ENCODE assay signal across 21 cellular contexts in the genomic region with DNA sequence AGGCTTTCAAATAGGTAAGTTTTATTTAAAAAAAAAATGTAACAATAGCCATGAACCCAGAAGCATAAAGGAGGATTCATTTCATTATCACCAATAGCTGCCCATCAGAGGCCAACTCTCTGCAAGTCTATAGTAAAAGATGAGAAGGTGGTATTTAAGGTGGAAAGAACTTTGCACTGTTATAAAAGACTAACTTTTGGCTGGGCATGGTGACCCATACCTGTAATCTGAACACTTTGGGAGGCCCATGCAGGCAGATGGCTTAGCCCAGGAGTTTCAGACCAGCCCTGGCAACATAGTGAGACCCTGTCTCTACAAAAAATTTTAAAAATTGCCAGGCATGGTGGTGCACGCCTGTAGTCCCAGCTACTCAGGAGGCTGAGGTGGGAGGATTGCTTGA. TPM values are rescaled to one million over a fixed set of nuclear protein-coding genes. Genes with fewer than 3 reads are reported as not detected.
DNase-seq lines count a peak whose midpoint lies in the region; ATAC-seq, FAIRE-seq and TF ChIP-seq lines count a peak whose summit lies in the region.
"Had no signal": no experiment of that assay in that cellular context is flagged by ENCODE, and none has a peak within 500 bp of the region (broad histone marks: within the 10 kb centered on the region; RNA-seq: fewer than 3 reads in every experiment).

No MANE protein-coding gene starts in this region.

- H3K79me2 ChIP-seq in HepG2 (ENCODE audit: insufficient read depth, low read length) = no peaks in the 10 kb centered on the region

- H3K4me1 ChIP-seq in HepG2 (ENCODE audit: insufficient read depth, low read length) (peaks cover 22% of the 10 kb centered on the region; the same call in 1 of the 2 replicates), right lobe of liver (no peaks in the 10 kb centered on the region)
- H3K4me1 ChIP-seq: A549, Caco-2 had no signal

- POLR2A ChIA-PET in HepG2 (lab: Yijun Ruan, JAX) = no interaction called here

- TF ChIP-seq POLR2A in HepG2 (IDR thresholded peaks at IDR 0.05; ENCODE audit: insufficient read depth in 1 of 2, low read depth in 2 of 2, low read length in 2 of 2) = no peak
- TF ChIP-seq POLR2A in right lobe of liver (IDR thresholded peaks at IDR 0.05) = no peak

- H3K9me3 ChIP-seq in HepG2 (ENCODE audit: low read length) (no peaks in the 10 kb centered on the region), right lobe of liver (no peaks in the 10 kb centered on the region)
- H3K9me3 ChIP-seq: A549; BLaER1 treated with 17β-estradiol and CSF1 and Interleukin-3, amounts not matched to agents 10 nM and 100 nM; Caco-2 had no signal

- in situ Hi-C loops in HepG2 (cut with HindIII; ENCODE audit: extremely low pct_ligation_motif_present, low pct_unique_long_range_greater_than_20kb) = no loop called here

- ATAC-seq in GM18502 (IDR thresholded peaks at IDR 0.05; ENCODE audit: poor library complexity, unreplicated experiment) (peak; percentile 20), HepG2 (no peak; the same call in 2 of the 3 replicates), right lobe of liver (peak; percentile 31 to 59 (median 50))
- ATAC-seq: A549; CD8-positive, alpha-beta T cell had no signal

- DNase-seq in HepG2 (ENCODE audit: low spot score) (no peak), right lobe of liver (no peak), NOMO-1 (lab: John Stamatoyannopoulos, UW; ENCODE audit: unreplicated experiment in 2 of 2) (no peak), HK-2 (ENCODE audit: unreplicated experiment) (no peak)
- no peak for DNase-seq in NK-92 treated with Interleukin-12 subunit alpha and Interleukin-12 subunit beta, amount 100 ng/mL, for 24 hours (lab: John Stamatoyannopoulos, UW)
- DNase-seq: AML-193; Caco-2; Calu3; CD4-positive, alpha-beta T cell; CD8-positive, alpha-beta T cell; DMS79 treated with DMSO at 0.1 percent for 48 hours; GF-D8 had no signal

- no peak for TF ChIP-seq EP300 in HepG2 (IDR thresholded peaks at IDR 0.05; ENCODE audit: low read depth in 2 of 2, low read length in 2 of 2)
- no peak for TF ChIP-seq EP300 in HepG2 (CRISPR knock-in tag; IDR thresholded peaks at IDR 0.05; ENCODE audit: borderline replicate concordance)

- H3K4me3 ChIP-seq in HepG2 (replicated peaks in 1 of 3; ENCODE audit: insufficient read depth in 1 of 3, low read depth in 2 of 3, low read length in 3 of 3) = no peak overlapping the region
- H3K4me3 ChIP-seq in right lobe of liver = no peak overlapping the region
- H3K4me3 ChIP-seq: A549; BLaER1 treated with 17β-estradiol and CSF1 and Interleukin-3, amounts not matched to agents 10 nM and 100 nM had no signal

- CTCF ChIA-PET in HepG2 (lab: Yijun Ruan, JAX; ENCODE audit: low intra/inter-chr PET ratio, low total read pairs) = no interaction called here

- H3K27ac ChIP-seq in HepG2 (ENCODE audit: extremely low read length, insufficient read depth, low read length) (no peak overlapping the region), right lobe of liver (no peak overlapping the region)
- H3K27ac ChIP-seq: 22Rv1; A549; BLaER1 treated with 17β-estradiol and CSF1 and Interleukin-3, amounts not matched to agents 10 nM and 100 nM; C4-2B had no signal

- H3K27me3 ChIP-seq in HepG2 (ENCODE audit: control insufficient read depth in 1 of 2, insufficient read depth in 2 of 2, low read length in 2 of 2) (no peaks in the 10 kb centered on the region), right lobe of liver (no peaks in the 10 kb centered on the region)
- H3K27me3 ChIP-seq: BLaER1 treated with 17β-estradiol and CSF1 and Interleukin-3, amounts not matched to agents 10 nM and 100 nM had no signal

- no peak for TF ChIP-seq RAD21 in HepG2 (CRISPR knock-in tag; IDR thresholded peaks at IDR 0.05)

- peaks cover 23 to 78% of the 10 kb centered on the region in 2 experiments for H3K36me3 ChIP-seq in HepG2 (replicated peaks in 1 of 2; ENCODE audit: control insufficient read depth in 1 of 2, insufficient read depth in 2 of 2, low read length in 2 of 2)
- peaks cover 0 to 22% (median 4%) of the 10 kb centered on the region in 4 donors for H3K36me3 ChIP-seq in right lobe of liver
- H3K36me3 ChIP-seq: BLaER1 treated with 17β-estradiol and CSF1 and Interleukin-3, amounts not matched to agents 10 nM and 100 nM had no signal

- TF ChIP-seq CTCF in HepG2 (CRISPR knock-in tag; IDR thresholded peaks at IDR 0.05) (no peak), right lobe of liver (IDR thresholded peaks at IDR 0.05) (no peak)

- no TSS peak for BruUV-seq in HepG2 (replicated peaks; lab: Mats Ljungman, UMichigan)

- no peak overlapping the region for H3K4me2 ChIP-seq in HepG2 (ENCODE audit: low read depth, low read length)
- H3K4me2 ChIP-seq: A549 had no signal

- intact Hi-C loops in HepG2 (cut with micrococcal nuclease; ENCODE audit: unreplicated experiment) = no loop called here
- intact Hi-C loops in right lobe of liver (cut with DNase I) = no loop called here

- WGBS in HepG2 (ENCODE audit: low lambda C conversion rate) = 100% methylated on average over 1 of the region's 1 CpG
- no CpG with 5 or more reads among the region's 1 CpG for WGBS in right lobe of liver (ENCODE audit: insufficient coverage, low coverage, low lambda C conversion rate, missing lambda C conversion rate)

- no peak overlapping the region for H2AFZ ChIP-seq in HepG2 (ENCODE audit: low read length)

- no peak overlapping the region for H3K9ac ChIP-seq in HepG2 (ENCODE audit: insufficient read depth, low read depth, low read length)
- H3K9ac ChIP-seq: BLaER1 treated with 17β-estradiol and CSF1 and Interleukin-3, amounts not matched to agents 10 nM and 100 nM had no signal

- FAIRE-seq in HepG2 (lab: Jason Lieb, UNC) = peak; percentile 28
- FAIRE-seq: A549, D721Med, G401.6, GM12891, GM18507 had no signal

- H4K20me1 ChIP-seq in HepG2 (ENCODE audit: insufficient read depth, low read length) = no peaks in the 10 kb centered on the region
- H4K20me1 ChIP-seq: BLaER1 treated with 17β-estradiol and CSF1 and Interleukin-3, amounts not matched to agents 10 nM and 100 nM had no signal

TF ChIP-seq in HepG2, 621 proteins besides CTCF, POLR2A, EP300 and RAD21 (continues in another document):
- TF ChIP-seq, protein P1, sequence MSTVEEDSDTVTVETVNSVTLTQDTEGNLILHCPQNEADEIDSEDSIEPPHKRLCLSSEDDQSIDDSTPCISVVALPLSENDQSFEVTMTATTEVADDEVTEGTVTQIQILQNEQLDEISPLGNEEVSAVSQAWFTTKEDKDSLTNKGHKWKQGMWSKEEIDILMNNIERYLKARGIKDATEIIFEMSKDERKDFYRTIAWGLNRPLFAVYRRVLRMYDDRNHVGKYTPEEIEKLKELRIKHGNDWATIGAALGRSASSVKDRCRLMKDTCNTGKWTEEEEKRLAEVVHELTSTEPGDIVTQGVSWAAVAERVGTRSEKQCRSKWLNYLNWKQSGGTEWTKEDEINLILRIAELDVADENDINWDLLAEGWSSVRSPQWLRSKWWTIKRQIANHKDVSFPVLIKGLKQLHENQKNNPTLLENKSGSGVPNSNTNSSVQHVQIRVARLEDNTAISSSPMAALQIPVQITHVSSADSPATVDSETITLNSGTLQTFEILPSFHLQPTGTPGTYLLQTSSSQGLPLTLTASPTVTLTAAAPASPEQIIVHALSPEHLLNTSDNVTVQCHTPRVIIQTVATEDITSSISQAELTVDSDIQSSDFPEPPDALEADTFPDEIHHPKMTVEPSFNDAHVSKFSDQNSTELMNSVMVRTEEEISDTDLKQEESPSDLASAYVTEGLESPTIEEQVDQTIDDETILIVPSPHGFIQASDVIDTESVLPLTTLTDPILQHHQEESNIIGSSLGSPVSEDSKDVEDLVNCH (CRISPR knock-in tag; IDR thresholded peaks at IDR 0.05) = no peak
- no peak for TF ChIP-seq ZFX (CRISPR knock-in tag; IDR thresholded peaks at IDR 0.05; ENCODE audit: low read depth)
- TF ChIP-seq ZMYM3 (CRISPR knock-in tag; IDR thresholded peaks at IDR 0.05) = no peak
- TF ChIP-seq SP1 (IDR thresholded peaks at IDR 0.05) = no peak
- TF ChIP-seq SP1 (CRISPR knock-in tag; IDR thresholded peaks at IDR 0.05) = no peak
- TF ChIP-seq ZNF331 (CRISPR knock-in tag; IDR thresholded peaks at IDR 0.05) = no peak
- TF ChIP-seq ELK4 (CRISPR knock-in tag; IDR thresholded peaks at IDR 0.05; ENCODE audit: borderline replicate concordance) = no peak

RNA-seq across cellular contexts. Expression of gene RPS3A, which starts 43.3 kb away (rescaled TPM):
- total RNA-seq in HepG2 (2016; rRNA removed; fragmentation: Illumina TruSeq; extraction: Trizol) (3,626 and 4,934 TPM in 2 replicates), right lobe of liver (100 to 1,000 TPM; 420 to 946 (median 518) TPM)
- total RNA-seq in HepG2 (2016; cell fraction: cytosol; rRNA removed; fragmentation: Illumina TruSeq; extraction: Trizol; ENCODE audit: low read depth) = 5,278 and 6,431 TPM in 2 replicates
- total RNA-seq in HepG2 (2016; cell fraction: insoluble cytoplasmic fraction; rRNA removed; fragmentation: Illumina TruSeq; extraction: Trizol) = 3,639 and 4,846 TPM in 2 replicates
- 9,738 and 10,914 TPM in 2 replicates for total RNA-seq in HepG2 (2016; cell fraction: membrane; rRNA removed; fragmentation: Illumina TruSeq; extraction: Trizol)
- 1,195 and 1,244 TPM in 2 replicates for total RNA-seq in HepG2 (2016; cell fraction: nucleus; rRNA removed; fragmentation: Illumina TruSeq; extraction: Trizol)
- polyA plus RNA-seq in HepG2 (2011; rRNA removed) = 2,723 and 3,332 TPM in 2 replicates
- 1,940 and 3,073 TPM in 2 replicates for polyA plus RNA-seq in HepG2 (2011; cell fraction: cytosol; rRNA removed)
- 430 and 645 TPM in 2 replicates for polyA plus RNA-seq in HepG2 (2011; cell fraction: nucleus; rRNA removed)
- 3,103 and 3,233 TPM in 2 replicates for polyA plus RNA-seq in HepG2 (2012)
- polyA plus RNA-seq in HepG2 (2016; cell fraction: cytosol; fragmentation: Illumina TruSeq; extraction: Trizol; ENCODE audit: low read depth) = 4,408 and 4,942 TPM in 2 replicates
- 3,704 and 3,862 TPM in 2 replicates for polyA plus RNA-seq in HepG2 (2016; cell fraction: insoluble cytoplasmic fraction; fragmentation: Illumina TruSeq; extraction: Trizol; ENCODE audit: low read depth)
- 7,339 and 7,526 TPM in 2 replicates for polyA plus RNA-seq in HepG2 (2016; cell fraction: membrane; fragmentation: Illumina TruSeq; extraction: Trizol; ENCODE audit: low read depth)
- polyA plus RNA-seq in HepG2 (2016; cell fraction: nucleus; fragmentation: Illumina TruSeq; extraction: Trizol; ENCODE audit: insufficient read depth, low read depth) = 1,657 and 1,684 TPM in 2 replicates
- 178 and 224 TPM in 2 replicates for polyA minus RNA-seq in HepG2 (2011; rRNA and poly(A)+ RNA removed; ENCODE audit: low replicate concordance)
- polyA minus RNA-seq in HepG2 (2011; cell fraction: cytosol; rRNA and poly(A)+ RNA removed) = 648 and 755 TPM in 2 replicates
- 219 and 322 TPM in 2 replicates for polyA minus RNA-seq in HepG2 (2011; cell fraction: nucleus; rRNA and poly(A)+ RNA removed)
